Comparison of ENCODE assay signal across 13 cellular contexts in the genomic region with DNA sequence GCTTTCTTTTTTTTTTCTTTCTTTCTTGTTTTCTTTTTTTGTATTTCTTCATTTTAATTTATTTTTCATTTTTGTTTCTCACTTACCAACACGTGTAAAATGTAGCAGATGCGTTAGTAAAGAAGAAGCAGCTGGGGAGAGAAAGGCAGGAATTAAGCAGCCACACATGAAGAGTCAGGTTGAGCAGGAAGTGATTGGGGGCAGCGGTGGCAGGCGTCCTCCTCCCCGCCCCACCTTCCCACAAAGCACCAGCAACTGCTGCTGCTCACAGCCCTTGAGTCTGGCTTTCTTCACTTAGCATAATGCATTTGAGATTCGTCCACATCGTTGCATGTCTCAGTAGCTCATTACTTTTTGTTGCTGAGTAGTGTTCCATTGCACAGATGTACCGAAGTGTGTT. TPM values are rescaled to one million over a fixed set of nuclear protein-coding genes. Genes with fewer than 3 reads are reported as not detected.
DNase-seq lines count a peak whose midpoint lies in the region; ATAC-seq, FAIRE-seq and TF ChIP-seq lines count a peak whose summit lies in the region.
"Had no signal": no experiment of that assay in that cellular context is flagged by ENCODE, and none has a peak within 500 bp of the region (broad histone marks: within the 10 kb centered on the region; RNA-seq: fewer than 3 reads in every experiment).

No MANE protein-coding gene starts in this region.

- H3K27ac ChIP-seq in OCI-LY7 (ENCODE audit: low read depth, low read length, poor library complexity, severe bottlenecking), result no peak overlapping the region
- no peak overlapping the region for H3K27ac ChIP-seq in small intestine (ENCODE audit: low read depth in 1 of 2, low read length in 1 of 2)
- H3K27ac ChIP-seq: KMS-11, thoracic aorta had no signal

- WGBS in small intestine, 3 donors, result 52 to 64% (median 61%) methylated on average over 8 of the region's 8 CpGs

- intact Hi-C loops in activated T-helper 1 cell treated with anti-CD3 and anti-CD28 coated beads, Interleukin-12 subunit alpha, Interleukin-12 subunit beta, Interleukin-2, Interleukin-4 antibody, amounts not matched to agents 30 ng/mL and 10 ng/mL and 1 ng/mL, durations not matched to agents 14 hours and 24 hours and 36 hours (cut with micrococcal nuclease), result no loop called here
- intact Hi-C loops in OCI-LY7 (cut with micrococcal nuclease; ENCODE audit: unreplicated experiment), result no loop called here

- ATAC-seq in HG02678 (IDR thresholded peaks at IDR 0.05; ENCODE audit: unreplicated experiment) (peak; percentile 59), HG03342 (IDR thresholded peaks at IDR 0.05; ENCODE audit: unreplicated experiment) (no peak)

- no peak for TF ChIP-seq CTCF in OCI-LY7 (conservative IDR thresholded peaks at IDR 0.05; ENCODE audit: low read length)

- H3K4me3 ChIP-seq in OCI-LY7 (ENCODE audit: low read depth, low read length, poor library complexity, severe bottlenecking) (peak overlapping the region; percentile 34), small intestine (ENCODE audit: low read depth in 1 of 2, low read length in 2 of 2) (no peak overlapping the region)
- H3K4me3 ChIP-seq: thoracic aorta had no signal

- H3K4me1 ChIP-seq in OCI-LY7 (ENCODE audit: insufficient read depth, low read length, poor library complexity, severe bottlenecking) (peaks cover 22% of the 10 kb centered on the region), small intestine (ENCODE audit: control insufficient read depth in 2 of 2, insufficient read depth in 1 of 2, low read depth in 1 of 2, low read length in 1 of 2) (no peaks in the 10 kb centered on the region)

- H3K36me3 Mint-ChIP-seq in activated T-helper 1 cell treated with anti-CD3 and anti-CD28 coated beads, Interleukin-12 subunit alpha, Interleukin-12 subunit beta, Interleukin-2, Interleukin-4 antibody, amounts not matched to agents 30 ng/mL and 10 ng/mL and 1 ng/mL, durations not matched to agents 14 hours and 24 hours and 36 hours (ENCODE audit: low read depth), result no peaks in the 10 kb centered on the region

- BruUV-seq in OCI-LY7 (replicated peaks; lab: Mats Ljungman, UMichigan), result no TSS peak

- H3K27me3 Mint-ChIP-seq in activated T-helper 1 cell treated with anti-CD3 and anti-CD28 coated beads, Interleukin-12 subunit alpha, Interleukin-12 subunit beta, Interleukin-2, Interleukin-4 antibody, amounts not matched to agents 30 ng/mL and 10 ng/mL and 1 ng/mL, durations not matched to agents 14 hours and 24 hours and 36 hours (ENCODE audit: insufficient read depth), result peaks cover 24% of the 10 kb centered on the region

- H3K9me3 ChIP-seq in OCI-LY7 (ENCODE audit: low read length), result no peaks in the 10 kb centered on the region
- H3K9me3 ChIP-seq in small intestine (ENCODE audit: control insufficient read depth, low read depth), result no peaks in the 10 kb centered on the region
- H3K9me3 ChIP-seq: thoracic aorta had no signal

- peak overlapping the region; percentile 97 for H2AFZ ChIP-seq in OCI-LY7 (ENCODE audit: low read length)

- H3K27me3 ChIP-seq in small intestine (ENCODE audit: control insufficient read depth in 2 of 2, insufficient read depth in 2 of 2, low read length in 2 of 2), result no peaks in the 10 kb centered on the region

- peak overlapping the region; percentile 54 for H3K4me2 ChIP-seq in OCI-LY7 (ENCODE audit: low read length)
- H3K4me2 ChIP-seq: KMS-11 had no signal

- POLR2A ChIA-PET in OCI-LY7 (lab: Charles Lee), result interaction anchor here (0.6 to 4.4 kb wide), 8 partner anchors 9 to 890 kb away, joined by 3 to 15 read pairs (median 4); no protein-coding TSS in a partner anchor

- H3K27ac Mint-ChIP-seq in activated T-helper 1 cell treated with anti-CD3 and anti-CD28 coated beads, Interleukin-12 subunit alpha, Interleukin-12 subunit beta, Interleukin-2, Interleukin-4 antibody, amounts not matched to agents 30 ng/mL and 10 ng/mL and 1 ng/mL, durations not matched to agents 14 hours and 24 hours and 36 hours, result no peak overlapping the region

- H3K9me2 ChIP-seq in OCI-LY7 (ENCODE audit: insufficient read depth, low read length), result no peaks in the 10 kb centered on the region

- peaks cover 9% of the 10 kb centered on the region for H3K4me1 Mint-ChIP-seq in activated T-helper 1 cell treated with anti-CD3 and anti-CD28 coated beads, Interleukin-12 subunit alpha, Interleukin-12 subunit beta, Interleukin-2, Interleukin-4 antibody, amounts not matched to agents 30 ng/mL and 10 ng/mL and 1 ng/mL, durations not matched to agents 14 hours and 24 hours and 36 hours (ENCODE audit: low read depth)

- no peaks in the 10 kb centered on the region for H3K79me2 ChIP-seq in OCI-LY7 (ENCODE audit: insufficient read depth, low read depth, low read length)

- no peak overlapping the region for H3K4me3 Mint-ChIP-seq in activated T-helper 1 cell treated with anti-CD3 and anti-CD28 coated beads, Interleukin-12 subunit alpha, Interleukin-12 subunit beta, Interleukin-2, Interleukin-4 antibody, amounts not matched to agents 30 ng/mL and 10 ng/mL and 1 ng/mL, durations not matched to agents 14 hours and 24 hours and 36 hours

- CTCF ChIA-PET in OCI-LY7 (lab: Charles Lee; ENCODE audit: unreplicated experiment), result interaction anchor here (0.8 kb wide), 1 partner anchor 8 kb away, joined by 3 read pairs; no protein-coding TSS in a partner anchor

- H3K36me3 ChIP-seq in OCI-LY7 (ENCODE audit: insufficient read depth, low read length) (no peaks in the 10 kb centered on the region), small intestine (ENCODE audit: control insufficient read depth in 2 of 2, insufficient read depth in 2 of 2, low read length in 2 of 2) (no peaks in the 10 kb centered on the region)
- H3K36me3 ChIP-seq: thoracic aorta had no signal

- FAIRE-seq in small intestine (lab: Jason Lieb, UNC), result no peak
- FAIRE-seq: keratinocyte had no signal

- H3K9me3 Mint-ChIP-seq in activated T-helper 1 cell treated with anti-CD3 and anti-CD28 coated beads, Interleukin-12 subunit alpha, Interleukin-12 subunit beta, Interleukin-2, Interleukin-4 antibody, amounts not matched to agents 30 ng/mL and 10 ng/mL and 1 ng/mL, durations not matched to agents 14 hours and 24 hours and 36 hours, result no peaks in the 10 kb centered on the region

- DNase-seq in activated T-helper 1 cell treated with Interleukin-2 at 50 U/mL for 16 hours (ENCODE audit: low read depth), result peak; percentile 3
- DNase-seq in activated T-helper 1 cell treated with anti-CD3 and anti-CD28 coated beads, Interleukin-12 subunit alpha, Interleukin-12 subunit beta, Interleukin-2, Interleukin-4 antibody, amounts not matched to agents 30 ng/mL and 10 ng/mL and 1 ng/mL, durations not matched to agents 14 hours and 24 hours and 36 hours (ENCODE audit: low spot score), result no peak
- peak; percentile 83 for DNase-seq in OCI-LY7 (ENCODE audit: low spot score)
- peak; percentile 39 for DNase-seq in small intestine
- DNase-seq in NCI-H1417 (lab: John Stamatoyannopoulos, UW), result no peak
- DNase-seq in NCI-H1105 (lab: John Stamatoyannopoulos, UW), result no peak
- DNase-seq: central memory CD4-positive, alpha-beta T cell; NCI-H524 treated with DMSO at 0.1 percent for 48 hours had no signal

- no peaks in the 10 kb centered on the region for H4K20me1 ChIP-seq in OCI-LY7 (ENCODE audit: insufficient read depth, low read length)

RNA-seq across cellular contexts. Expression of a gene that starts 30.1 kb away (rescaled TPM):
- not detected in 2 replicates for total RNA-seq in activated T-helper 1 cell treated with anti-CD3 and anti-CD28 coated beads, Interleukin-12 subunit alpha, Interleukin-12 subunit beta, Interleukin-2, Interleukin-4 antibody, amounts not matched to agents 30 ng/mL and 10 ng/mL and 1 ng/mL, durations not matched to agents 14 hours and 24 hours and 36 hours
- 1.1 and 2.0 TPM in 2 replicates for total RNA-seq in OCI-LY7 (2014; rRNA removed; shearing (Covaris generic))
- total RNA-seq in OCI-LY7 (2022), result 1.3 and 1.4 TPM in 2 replicates
- polyA plus RNA-seq in small intestine, result under 1 TPM in 2 of 3 donors, not detected in 1; 0.54 to 0.84 TPM

Comparison
In these comparisons a context has a peak if more than half of its experiments do, and no peak if none do; other contexts are left out.
1. DNase-seq: peak in activated T-helper 1 cell treated with Interleukin-2 at 50 U/mL for 16 hours (single experiment), OCI-LY7 (single experiment) and small intestine (single experiment); none in activated T-helper 1 cell treated with anti-CD3 and anti-CD28 coated beads, Interleukin-12 subunit alpha, Interleukin-12 subunit beta, Interleukin-2, Interleukin-4 antibody, amounts not matched to agents 30 ng/mL and 10 ng/mL and 1 ng/mL, durations not matched to agents 14 hours and 24 hours and 36 hours (single experiment), NCI-H1417 (0 of 3) and NCI-H1105 (single experiment).